Comparison of ENCODE assay signal across 8 cellular contexts in genomic region chr10:43078986-43079273, GRCh38. TPM values are rescaled to one million over a fixed set of nuclear protein-coding genes. Genes with fewer than 3 reads are reported as not detected.
DNase-seq lines count a peak whose midpoint lies in the region; ATAC-seq and TF ChIP-seq lines count a peak whose summit lies in the region.

No MANE protein-coding gene starts in this region.

- TF ChIP-seq CTCF in AG04450 (IDR thresholded peaks at IDR 0.05; ENCODE audit: low read depth, low read length) (peak; percentile 39), GM12875 (IDR thresholded peaks at IDR 0.05; ENCODE audit: borderline replicate concordance, insufficient read depth, low read depth, low read length) (peak; percentile 61), foreskin fibroblast (IDR thresholded peaks at IDR 0.05; ENCODE audit: low read depth, low read length) (peak; percentile 38)

- in situ Hi-C loops in SK-MEL-5 (cut with HindIII; ENCODE audit: low pct_unique_long_range_greater_than_20kb, low sequenced_read_pairs): no loop called here

- H3K4me3 ChIP-seq in AG04450 (ENCODE audit: low read depth, low read length): no peak overlapping the region
- H3K4me3 ChIP-seq in GM12875 (ENCODE audit: low read depth, low read length): no peak overlapping the region
- no peak overlapping the region for H3K4me3 ChIP-seq in foreskin fibroblast (ENCODE audit: low read depth in 1 of 2, low read length in 2 of 2)

- no peak for ATAC-seq in stimulated activated naive CD8-positive, alpha-beta T cell treated with anti-CD3 and anti-CD28 coated beads, Interleukin-15, Interleukin-2, amounts not matched to agents 100 U/mL and 50 U/mL, for 24 hours
- ATAC-seq in HG03520 (IDR thresholded peaks at IDR 0.05; ENCODE audit: unreplicated experiment): no peak

- no peak overlapping the region for H3K27ac ChIP-seq in AG04450 (ENCODE audit: low read depth, low read length)

- CTCF ChIA-PET in AG04450 (lab: Charles Lee): interaction anchor here (1.1 to 1.7 kb wide), 2 partner anchors 26 to 901 kb away, joined by 4 read pairs; no protein-coding TSS in a partner anchor

- DNase-seq in AG04450 (ENCODE audit: low read depth, low spot score) (no peak), SK-MEL-5 (ENCODE audit: low read depth, low spot score) (peak; percentile 34), foreskin fibroblast (peak in 1 of 2 donors; percentile 16), NCI-H1436 (lab: John Stamatoyannopoulos, UW) (no peak)
- peak; percentile 44 for DNase-seq in stimulated activated naive CD8-positive, alpha-beta T cell treated with anti-CD3 and anti-CD28 coated beads, Interleukin-15, Interleukin-2, amounts not matched to agents 100 U/mL and 50 U/mL, for 24 hours
- no peak for DNase-seq in effector CD4-positive, alpha-beta T cell

- POLR2A ChIA-PET in AG04450 (lab: Yijun Ruan, JAX): no interaction called here

- H3K9me3 ChIP-seq in AG04450 (ENCODE audit: control insufficient read depth, insufficient read depth, low read length): no peaks in the 10 kb centered on the region; the same call in 1 of the 2 replicates

- H3K27me3 ChIP-seq in AG04450 (ENCODE audit: control insufficient read depth, insufficient read depth, low read length): peaks cover 39% of the 10 kb centered on the region

RNA-seq across cellular contexts. Expression of gene RET, which starts 2.1 kb away (rescaled TPM):
- 0.06 and 0.17 TPM in 2 replicates for polyA plus RNA-seq in AG04450 (2011; rRNA removed)
- 0.37 and 0.91 TPM in 2 replicates for polyA minus RNA-seq in AG04450 (2011; rRNA and poly(A)+ RNA removed)
- total RNA-seq in SK-MEL-5 (2014; rRNA removed; shearing (Covaris generic)): 0.24 TPM in 1 of 2 replicates, not detected in the other
- 0.67 and 0.75 TPM in 2 replicates for polyA plus RNA-seq in SK-MEL-5 (2015; cell fraction: cytosol; rRNA removed)
- 0.75 and 1.4 TPM in 2 replicates for polyA plus RNA-seq in SK-MEL-5 (2015; cell fraction: nucleus; rRNA removed)

RNA-seq across cellular contexts. Expression of gene CSGALNACT2, which starts 59.3 kb away (rescaled TPM):
- 16.5 and 23.0 TPM in 2 replicates for polyA plus RNA-seq in AG04450 (2011; rRNA removed)
- 9.4 and 13.5 TPM in 2 replicates for polyA minus RNA-seq in AG04450 (2011; rRNA and poly(A)+ RNA removed)
- 3.9 and 4.6 TPM in 2 replicates for total RNA-seq in SK-MEL-5 (2014; rRNA removed; shearing (Covaris generic))
- 8.1 and 13.7 TPM in 2 replicates for polyA plus RNA-seq in SK-MEL-5 (2015; cell fraction: cytosol; rRNA removed)
- polyA plus RNA-seq in SK-MEL-5 (2015; cell fraction: nucleus; rRNA removed): 44.2 and 56.7 TPM in 2 replicates

Comparison
In these comparisons a context has a peak if more than half of its experiments do, and no peak if none do; other contexts are left out.
1. DNase-seq: peak in SK-MEL-5 (single experiment) and stimulated activated naive CD8-positive, alpha-beta T cell treated with anti-CD3 and anti-CD28 coated beads, Interleukin-15, Interleukin-2, amounts not matched to agents 100 U/mL and 50 U/mL, for 24 hours (single experiment); none in AG04450 (single experiment), NCI-H1436 (single experiment) and effector CD4-positive, alpha-beta T cell (single experiment).
2. Peak in every context shown above with its lines, with median percentiles within 50 percentile points of each other: CTCF ChIP-seq.